Comparison of ENCODE assay signal across 8 cellular contexts in genomic region chr2:48419884-48420511, GRCh38. TPM values are rescaled to one million over a fixed set of nuclear protein-coding genes. Genes with fewer than 3 reads are reported as not detected.
DNase-seq lines count a peak whose midpoint lies in the region; ATAC-seq and TF ChIP-seq lines count a peak whose summit lies in the region.

No MANE protein-coding gene starts in this region.

- intact Hi-C loops in CD14-positive monocyte (cut with micrococcal nuclease): loop anchor here (1.0 to 5.0 kb wide), 2 partner anchors 310 to 563 kb away; no protein-coding TSS in a partner anchor
- intact Hi-C loops in PC-3 (cut with micrococcal nuclease): loop anchor here (1.0 to 5.0 kb wide), 6 partner anchors 75 to 563 kb away; partner anchors contain the start of gene FBXO11

- H3K4me2 ChIP-seq in PC-3 (ENCODE audit: low read length): peak overlapping the region; percentile 58

- TSS peak; percentile 55 for BruUV-seq in PC-3 (replicated peaks; lab: Mats Ljungman, UMichigan)

- H2AFZ ChIP-seq in PC-3 (ENCODE audit: low read length): peak overlapping the region; percentile 69

- H3K27ac ChIP-seq in PC-3 (ENCODE audit: low read length): peak overlapping the region; percentile 92

- POLR2A ChIA-PET in PC-3 (lab: Charles Lee; ENCODE audit: unreplicated experiment): interaction anchor here (0.6 kb wide), 1 partner anchor 311 kb away, joined by 5 read pairs; no protein-coding TSS in a partner anchor

- peak overlapping the region in 1 of 2 donors; percentile 81 for H3K4me3 Mint-ChIP-seq in CD14-positive monocyte
- H3K4me3 Mint-ChIP-seq in effector memory CD8-positive, alpha-beta T cell: no peak overlapping the region
- no peak overlapping the region for H3K4me3 Mint-ChIP-seq in neural crest cell

- H4K20me1 ChIP-seq in PC-3 (ENCODE audit: low read length): no peaks in the 10 kb centered on the region

- no peaks in the 10 kb centered on the region for H3K9me3 ChIP-seq in PC-3 (ENCODE audit: low read length)

- ATAC-seq in PC-3 (peak; percentile 14), GM18519 (IDR thresholded peaks at IDR 0.05; ENCODE audit: low FRiP score, unreplicated experiment) (no peak), GM19324 (IDR thresholded peaks at IDR 0.05; ENCODE audit: low FRiP score, unreplicated experiment) (no peak), GM21723 (IDR thresholded peaks at IDR 0.05; ENCODE audit: unreplicated experiment) (no peak)
- no peak for ATAC-seq in effector memory CD8-positive, alpha-beta T cell (replicated peaks)

- H3K4me1 Mint-ChIP-seq in CD14-positive monocyte (peaks cover 29% of the 10 kb centered on the region), neural crest cell (peaks cover 58% of the 10 kb centered on the region)
- H3K4me1 Mint-ChIP-seq in effector memory CD8-positive, alpha-beta T cell (ENCODE audit: low read depth in 2 of 2): peaks cover 21% of the 10 kb centered on the region in 2 donors

- H3K27me3 Mint-ChIP-seq in CD14-positive monocyte (ENCODE audit: low read depth in 3 of 3): peaks cover 0 to 5% (median 1%) of the 10 kb centered on the region in 3 donors
- H3K27me3 Mint-ChIP-seq in effector memory CD8-positive, alpha-beta T cell: peaks cover 0 to 14% of the 10 kb centered on the region in 2 donors
- H3K27me3 Mint-ChIP-seq in neural crest cell (ENCODE audit: low read depth): no peaks in the 10 kb centered on the region

- no peaks in the 10 kb centered on the region for H3F3A ChIP-seq in PC-3 (ENCODE audit: low read length, unreplicated experiment)

- TF ChIP-seq CTCF in CD14-positive monocyte (IDR thresholded peaks at IDR 0.05) (no peak), PC-3 (conservative IDR thresholded peaks at IDR 0.05; ENCODE audit: low read depth, low read length) (no peak), neural crest cell (conservative IDR thresholded peaks at IDR 0.05) (no peak)

- no peaks in the 10 kb centered on the region for H3K9me2 ChIP-seq in PC-3 (replicated peaks; ENCODE audit: low read length)

- peaks cover 24% of the 10 kb centered on the region for H3K4me1 ChIP-seq in PC-3 (ENCODE audit: insufficient read depth, low read length)

- DNase-seq in CD14-positive monocyte (ENCODE audit: low spot score) (no peak), PC-3 (no peak), neural crest cell (ENCODE audit: low read depth, low spot score) (no peak), NCI-H1105 (lab: John Stamatoyannopoulos, UW) (no peak)
- DNase-seq in effector memory CD8-positive, alpha-beta T cell: no peak

- peak overlapping the region in 5 of 7 donors; percentile 22 to 79 (median 70) for H3K27ac Mint-ChIP-seq in CD14-positive monocyte
- peak overlapping the region; percentile 64 to 82 for H3K27ac Mint-ChIP-seq in effector memory CD8-positive, alpha-beta T cell
- peak overlapping the region; percentile 59 for H3K27ac Mint-ChIP-seq in neural crest cell (ENCODE audit: unreplicated experiment)

- H3K4me3 ChIP-seq in PC-3 (ENCODE audit: low read length): no peak overlapping the region

- H3K9ac ChIP-seq in PC-3 (ENCODE audit: low read length): peak overlapping the region; percentile 65

- no peaks in the 10 kb centered on the region for H3K79me2 ChIP-seq in PC-3 (ENCODE audit: low read length)

- H3K36me3 Mint-ChIP-seq in CD14-positive monocyte: peaks cover 0 to 3% of the 10 kb centered on the region in 2 donors
- H3K36me3 Mint-ChIP-seq in effector memory CD8-positive, alpha-beta T cell (ENCODE audit: insufficient read depth): no peaks in the 10 kb centered on the region
- H3K36me3 Mint-ChIP-seq in neural crest cell (ENCODE audit: low read depth): no peaks in the 10 kb centered on the region

- no peaks in the 10 kb centered on the region for H3K36me3 ChIP-seq in PC-3 (ENCODE audit: low read depth, low read length)

- H3K27me3 ChIP-seq in PC-3 (ENCODE audit: low read length): no peaks in the 10 kb centered on the region

- H3K9me3 Mint-ChIP-seq in CD14-positive monocyte (peaks cover 0 to 2% (median 0%) of the 10 kb centered on the region in 7 donors), neural crest cell (no peaks in the 10 kb centered on the region)
- H3K9me3 Mint-ChIP-seq in effector memory CD8-positive, alpha-beta T cell: no peaks in the 10 kb centered on the region

- CTCF ChIA-PET in PC-3 (lab: Charles Lee): interaction anchor here (0.6 kb wide), 1 partner anchor 997 kb away, joined by 6 read pairs; no protein-coding TSS in a partner anchor

RNA-seq across cellular contexts. Expression of gene PPP1R21, which starts 20.6 kb away (rescaled TPM):
- polyA plus RNA-seq in CD14-positive monocyte: 10 to 100 TPM; 11.8 to 18.2 TPM
- 8.6 and 9.4 TPM in 2 replicates for total RNA-seq in PC-3 (2014; rRNA removed)
- 16.9 and 17.9 TPM in 2 replicates for total RNA-seq in neural crest cell
